Comparison of ENCODE assay signal across 22 cellular contexts in genomic region chr1:154295408-154296235, GRCh38. TPM values are rescaled to one million over a fixed set of nuclear protein-coding genes. Genes with fewer than 3 reads are reported as not detected.
DNase-seq lines count a peak whose midpoint lies in the region; ATAC-seq and TF ChIP-seq lines count a peak whose summit lies in the region.
"Had no signal": no experiment of that assay in that cellular context is flagged by ENCODE, and none has a peak within 500 bp of the region (broad histone marks: within the 10 kb centered on the region; RNA-seq: fewer than 3 reads in every experiment).

No MANE protein-coding gene starts in this region.

- in situ Hi-C loops in KBM-7 (cut with MboI; ENCODE audit: low pct_unique_long_range_greater_than_20kb, low sequenced_read_pairs), result no loop called here

- TF ChIP-seq EP300 in tibial nerve (IDR thresholded peaks at IDR 0.05), result no peak

- H3K9ac ChIP-seq in smooth muscle cell (ENCODE audit: low read depth), result no peak overlapping the region

- H3K4me1 ChIP-seq in breast epithelium (no peaks in the 10 kb centered on the region), tibial nerve (no peaks in the 10 kb centered on the region), psoas muscle (no peaks in the 10 kb centered on the region), smooth muscle cell (ENCODE audit: low read depth) (no peaks in the 10 kb centered on the region)
- H3K4me1 ChIP-seq: ascending aorta had no signal

- no peak overlapping the region for H3K27ac ChIP-seq in breast epithelium
- H3K27ac ChIP-seq in tibial nerve, result no peak overlapping the region
- no peak overlapping the region for H3K27ac ChIP-seq in psoas muscle
- H3K27ac ChIP-seq in smooth muscle cell (ENCODE audit: low read depth), result no peak overlapping the region
- H3K27ac ChIP-seq: ascending aorta had no signal

- intact Hi-C loops in MCF 10A (cut with micrococcal nuclease) (no loop called here), breast epithelium (cut with DNase I; ENCODE audit: low total_unique reads) (no loop called here), psoas muscle (cut with DNase I) (no loop called here)

- H4K20me1 ChIP-seq in smooth muscle cell (ENCODE audit: low read depth), result no peaks in the 10 kb centered on the region

- no peaks in the 10 kb centered on the region for H3K4me1 Mint-ChIP-seq in MCF 10A (ENCODE audit: insufficient read depth, unreplicated experiment)
- H3K4me1 Mint-ChIP-seq: memory B cell, natural killer cell had no signal

- CTCF ChIA-PET in MCF 10A (lab: Yijun Ruan, JAX), result interaction anchor here (0.6 to 2.2 kb wide), 4 partner anchors 25 to 754 kb away, joined by 3 to 7 read pairs (median 4); no protein-coding TSS in a partner anchor

- H3K36me3 ChIP-seq in breast epithelium (no peaks in the 10 kb centered on the region), tibial nerve (no peaks in the 10 kb centered on the region), psoas muscle (ENCODE audit: insufficient read depth in 1 of 2, low read depth in 1 of 2) (no peaks in the 10 kb centered on the region), smooth muscle cell (ENCODE audit: low read depth) (no peaks in the 10 kb centered on the region)
- H3K36me3 ChIP-seq: ascending aorta had no signal

- no peaks in the 10 kb centered on the region for H3K79me2 ChIP-seq in smooth muscle cell (ENCODE audit: low read depth)

- no peak overlapping the region for H3K27ac Mint-ChIP-seq in MCF 10A (ENCODE audit: low read depth, unreplicated experiment)
- H3K27ac Mint-ChIP-seq: endodermal cell, memory B cell, natural killer cell had no signal

- H3K27me3 Mint-ChIP-seq in MCF 10A (ENCODE audit: insufficient read depth, unreplicated experiment), result peaks cover 16% of the 10 kb centered on the region

- no peaks in the 10 kb centered on the region for H3F3A ChIP-seq in smooth muscle cell (ENCODE audit: low read depth)

- H3K4me3 Mint-ChIP-seq in MCF 10A (ENCODE audit: unreplicated experiment), result no peak overlapping the region
- H3K4me3 Mint-ChIP-seq: endodermal cell, memory B cell, natural killer cell had no signal

- TF ChIP-seq POLR2A in breast epithelium (IDR thresholded peaks at IDR 0.05) (no peak), tibial nerve (IDR thresholded peaks at IDR 0.05) (no peak)

- no TSS peak for BruUV-seq in MCF 10A (replicated peaks; lab: Mats Ljungman, UMichigan)

- H3K4me3 ChIP-seq in breast epithelium, result no peak overlapping the region
- no peak overlapping the region for H3K4me3 ChIP-seq in tibial nerve
- H3K4me3 ChIP-seq in psoas muscle, result no peak overlapping the region
- H3K4me3 ChIP-seq in smooth muscle cell, result no peak overlapping the region
- H3K4me3 ChIP-seq: ascending aorta had no signal

- H3K9me3 Mint-ChIP-seq in MCF 10A (ENCODE audit: unreplicated experiment), result peaks cover 15% of the 10 kb centered on the region

- no peak overlapping the region for H3K4me2 ChIP-seq in smooth muscle cell

- H3K27me3 ChIP-seq in breast epithelium (no peaks in the 10 kb centered on the region), tibial nerve (no peaks in the 10 kb centered on the region), psoas muscle (ENCODE audit: insufficient read depth in 3 of 3, low read length in 2 of 3) (no peaks in the 10 kb centered on the region), smooth muscle cell (ENCODE audit: low read depth) (no peaks in the 10 kb centered on the region)
- H3K27me3 ChIP-seq: ascending aorta had no signal

- DNase-seq in MCF 10A (ENCODE audit: unreplicated experiment) (peak; percentile 15), breast epithelium (ENCODE audit: low spot score in 2 of 2) (no peak), KBM-7 (peak; percentile 18), SKM-1 (lab: John Stamatoyannopoulos, UW; ENCODE audit: unreplicated experiment) (peak; percentile 51), NCI-H128 (lab: John Stamatoyannopoulos, UW; ENCODE audit: unreplicated experiment) (no peak), tibial nerve (ENCODE audit: low spot score in 2 of 2) (no peak), psoas muscle (no peak), smooth muscle cell (lab: John Stamatoyannopoulos, UW; ENCODE audit: unreplicated experiment) (no peak)
- DNase-seq: activated CD4-positive, alpha-beta T cell treated with anti-CD3 and anti-CD28 coated beads, Interleukin-2, amount 50 U/mL, for 1 hour; activated naive CD4-positive, alpha-beta T cell treated with Interleukin-2 at 50 U/mL for 16 hours; activated T-cell treated with anti-CD3 and anti-CD28 coated beads for 4 hours; AML-193; endodermal cell; hypothalamus; natural killer cell; SHP77 treated with DMSO at 0.1 percent for 48 hours; stimulated activated CD4-positive, alpha-beta T cell treated with anti-CD3 and anti-CD28 coated beads, Interleukin-4, amount 100 ng/mL, for 4 hours; stimulated activated CD8-positive, alpha-beta memory T cell treated with anti-CD3 and anti-CD28 coated beads, Interleukin-4, amount 100 ng/mL, for 48 hours had no signal

- WGBS in tibial nerve, 2 donors, result 83 to 84% methylated on average over 8 of the region's 8 CpGs
- WGBS in psoas muscle, 3 donors, result 84 to 86% (median 85%) methylated on average over 8 of the region's 8 CpGs
- 82% methylated on average over 8 of the region's 8 CpGs for WGBS in smooth muscle cell (ENCODE audit: low lambda C conversion rate)

- no peaks in the 10 kb centered on the region for H3K36me3 Mint-ChIP-seq in MCF 10A (ENCODE audit: insufficient read depth, unreplicated experiment)
- H3K36me3 Mint-ChIP-seq: natural killer cell had no signal

- TF ChIP-seq CTCF in MCF 10A (IDR thresholded peaks at IDR 0.05; ENCODE audit: unreplicated experiment), result no peak
- TF ChIP-seq CTCF in breast epithelium (IDR thresholded peaks at IDR 0.05), result no peak
- no peak for TF ChIP-seq CTCF in tibial nerve (IDR thresholded peaks at IDR 0.05)
- no peak for TF ChIP-seq CTCF in psoas muscle (IDR thresholded peaks at IDR 0.05)
- TF ChIP-seq CTCF in smooth muscle cell (IDR thresholded peaks at IDR 0.05; ENCODE audit: borderline replicate concordance, insufficient read depth, poor library complexity, severe bottlenecking), result no peak

- H3K9me3 ChIP-seq in breast epithelium, result peaks cover 27 to 29% of the 10 kb centered on the region in 2 donors
- H3K9me3 ChIP-seq in tibial nerve, result peaks cover 0 to 37% (median 6%) of the 10 kb centered on the region in 4 donors
- peaks cover 15% of the 10 kb centered on the region for H3K9me3 ChIP-seq in psoas muscle
- H3K9me3 ChIP-seq in smooth muscle cell (replicated peaks; ENCODE audit: low read depth), result peaks cover 10% of the 10 kb centered on the region

- H2AFZ ChIP-seq in smooth muscle cell (ENCODE audit: low read depth), result no peak overlapping the region

- POLR2A ChIA-PET in MCF 10A (lab: Yijun Ruan, JAX), result interaction anchor here (0.6 to 0.8 kb wide), 2 partner anchors 29 to 52 kb away, joined by 3 to 5 read pairs; no protein-coding TSS in a partner anchor

- no peak for ATAC-seq in psoas muscle
- ATAC-seq: natural killer cell had no signal

RNA-seq across cellular contexts. Expression of gene HAX1, which starts 23.2 kb away (rescaled TPM):
- 261 and 295 TPM in 2 replicates for total RNA-seq in MCF 10A (2022)
- 100 to 1,000 TPM; 108 to 125 (median 120) TPM for total RNA-seq in breast epithelium
- 100 to 1,000 TPM in 3 of 4 donors, 10 to 100 TPM in 1; 93.9 to 120 (median 111) TPM for total RNA-seq in tibial nerve
- total RNA-seq in psoas muscle, result 100 to 1,000 TPM; 122 to 148 (median 136) TPM
- polyA plus RNA-seq in psoas muscle, result 100 to 1,000 TPM; 110 to 154 (median 143) TPM
- total RNA-seq in smooth muscle cell, result 57.8 and 73.7 TPM in 2 replicates
- 89.7 and 91.6 TPM in 2 replicates for polyA plus RNA-seq in smooth muscle cell

RNA-seq across cellular contexts. Expression of gene AQP10, which starts 25.3 kb away (rescaled TPM):
- total RNA-seq in MCF 10A (2022), result not detected in 2 replicates
- total RNA-seq in breast epithelium, result under 1 TPM in 1 of 3 donors, not detected in 2; 0.44 TPM
- total RNA-seq in tibial nerve, result under 1 TPM in 1 of 4 donors, not detected in 3; 0.21 TPM
- not detected for total RNA-seq in psoas muscle
- polyA plus RNA-seq in psoas muscle, result under 1 TPM in 1 of 3 donors, not detected in 2; 0.04 TPM
- total RNA-seq in smooth muscle cell, result not detected in 2 replicates
- polyA plus RNA-seq in smooth muscle cell, result 0.14 TPM in 1 of 2 replicates, not detected in the other
- total RNA-seq: ascending aorta, chondrocyte, endodermal cell, kidney epithelial cell had no signal

RNA-seq across cellular contexts. Expression of gene ATP8B2, which starts 29.7 kb away (rescaled TPM):
- total RNA-seq in MCF 10A (2022) (27.1 and 66.3 TPM in 2 replicates), breast epithelium (10 to 100 TPM; 34.5 to 64.8 (median 61.3) TPM), tibial nerve (100 to 1,000 TPM; 136 to 261 (median 156) TPM), psoas muscle (1 to 10 TPM; 3.6 to 5.8 (median 4.0) TPM), smooth muscle cell (49.1 and 57.6 TPM in 2 replicates)
- polyA plus RNA-seq in psoas muscle (1 to 10 TPM; 1.3 to 3.4 (median 2.2) TPM), smooth muscle cell (19.6 and 20.7 TPM in 2 replicates)

Comparison
In these comparisons a context has a peak if more than half of its experiments do, and no peak if none do; other contexts are left out.
1. DNase-seq: peak in MCF 10A (single experiment), KBM-7 (single experiment) and SKM-1 (single experiment); none in breast epithelium (0 of 2), NCI-H128 (single experiment), tibial nerve (0 of 2), psoas muscle (0 of 2) and smooth muscle cell (single experiment).